In the genomic region with DNA sequence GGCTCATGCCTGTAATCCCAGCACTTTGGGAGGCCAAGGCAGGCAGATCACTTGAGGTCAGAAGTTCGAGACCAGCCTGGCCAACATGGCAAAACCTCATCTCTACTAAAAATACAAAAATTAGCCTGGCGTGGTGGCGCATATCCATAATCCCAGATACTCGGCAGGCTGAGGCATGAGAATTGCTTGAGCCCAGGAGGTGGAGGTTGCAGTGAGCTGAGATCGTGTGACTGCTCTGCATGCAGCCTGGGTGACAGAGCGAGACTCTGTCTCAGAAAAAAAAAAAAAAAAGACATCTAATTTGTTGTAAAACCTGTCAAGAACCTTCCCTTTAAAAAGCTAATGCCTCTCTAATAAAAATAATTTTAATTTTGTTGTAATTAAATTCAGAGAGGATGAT, we compare ENCODE assay signal across 6 cellular contexts. TPM values are rescaled to one million over a fixed set of nuclear protein-coding genes. Genes with fewer than 3 reads are reported as not detected.
DNase-seq lines count a peak whose midpoint lies in the region; TF ChIP-seq lines count a peak whose summit lies in the region.
"Not testable (repeated sequence)": the region's sequence is repeated elsewhere in the genome, so short reads cannot be mapped to it uniquely, and the experiment has no call there.

No MANE protein-coding gene starts in this region.

- TF ChIP-seq CTCF in HEK293 (tag by site-specific recombination; IDR thresholded peaks at IDR 0.05); OCI-LY7 (conservative IDR thresholded peaks at IDR 0.05; ENCODE audit: low read length); ascending aorta (IDR thresholded peaks at IDR 0.05); right atrium auricular region (IDR thresholded peaks at IDR 0.05); neutrophil (IDR thresholded peaks at IDR 0.05); smooth muscle cell (IDR thresholded peaks at IDR 0.05; ENCODE audit: borderline replicate concordance, insufficient read depth, poor library complexity, severe bottlenecking): not testable (repeated sequence)

- not testable (repeated sequence) for H3K27me3 ChIP-seq in ascending aorta; right atrium auricular region; neutrophil; smooth muscle cell (ENCODE audit: low read depth)

- not testable (repeated sequence) for H3K4me3 ChIP-seq in HEK293 (ENCODE audit: low read depth, low read length); right atrium auricular region; smooth muscle cell
- H3K4me3 ChIP-seq in OCI-LY7 (ENCODE audit: low read depth, low read length, poor library complexity, severe bottlenecking) (peak overlapping the region; percentile 78), ascending aorta (peak overlapping the region; percentile 6 to 31), neutrophil (ENCODE audit: low read depth in 1 of 2, low read length in 1 of 2) (peak overlapping the region; percentile 32 to 36)

- peak overlapping the region; percentile 86 for H3K4me2 ChIP-seq in OCI-LY7 (ENCODE audit: low read length)
- H3K4me2 ChIP-seq in smooth muscle cell, result not testable (repeated sequence)

- intact Hi-C loops in OCI-LY7 (cut with micrococcal nuclease; ENCODE audit: unreplicated experiment), result not testable (repeated sequence)
- intact Hi-C loops in ascending aorta (cut with DNase I), result loop anchor here (2.0 kb wide), 1 partner anchor 34 kb away; no protein-coding TSS in a partner anchor

- H4K20me1 ChIP-seq in OCI-LY7 (ENCODE audit: insufficient read depth, low read length) (peaks cover 61% of the 10 kb centered on the region), smooth muscle cell (ENCODE audit: low read depth) (peaks cover 96% of the 10 kb centered on the region)

- CTCF ChIA-PET in HEK293 (lab: Yijun Ruan, JAX), result interaction anchor here (0.7 to 1.1 kb wide), 3 partner anchors 24 to 279 kb away, joined by 3 to 4 read pairs (median 3); no protein-coding TSS in a partner anchor
- CTCF ChIA-PET in OCI-LY7 (lab: Charles Lee; ENCODE audit: unreplicated experiment), result not testable (repeated sequence)

- WGBS in smooth muscle cell (ENCODE audit: low lambda C conversion rate), result 81% methylated on average over 6 of the region's 6 CpGs

- not testable (repeated sequence) for H2AFZ ChIP-seq in OCI-LY7 (ENCODE audit: low read length); smooth muscle cell (ENCODE audit: low read depth)

- H3K27ac ChIP-seq in HEK293 (ENCODE audit: extremely low read depth, low read depth, low read length); ascending aorta: not testable (repeated sequence)
- H3K27ac ChIP-seq in OCI-LY7 (ENCODE audit: low read depth, low read length, poor library complexity, severe bottlenecking) (peak overlapping the region; percentile 72), right atrium auricular region (peak overlapping the region; percentile 31 to 41), neutrophil (peak overlapping the region; percentile 84), smooth muscle cell (ENCODE audit: low read depth) (peak overlapping the region; percentile 14)

- not testable (repeated sequence) for H3K9me3 ChIP-seq in HEK293 (ENCODE audit: control insufficient read depth, insufficient read depth, low read depth, low read length); OCI-LY7 (ENCODE audit: low read length); ascending aorta; right atrium auricular region; neutrophil; smooth muscle cell (replicated peaks; ENCODE audit: low read depth)

- DNase-seq in OCI-LY7 (ENCODE audit: low spot score); right atrium auricular region (ENCODE audit: low spot score); smooth muscle cell (lab: John Stamatoyannopoulos, UW; ENCODE audit: unreplicated experiment): not testable (repeated sequence)
- peak in 1 of 2 donors; percentile 31 for DNase-seq in ascending aorta (ENCODE audit: low spot score in 2 of 2)

- not testable (repeated sequence) for H3K9me2 ChIP-seq in OCI-LY7 (ENCODE audit: insufficient read depth, low read length)

- POLR2A ChIA-PET in HEK293 (lab: Yijun Ruan, JAX) (interaction anchor here (0.7 kb wide), 1 partner anchor 26 kb away, joined by 4 read pairs; no protein-coding TSS in a partner anchor), OCI-LY7 (lab: Charles Lee) (interaction anchor here (0.7 to 7.9 kb wide), 8 partner anchors 33 to 164 kb away, joined by 3 to 141 read pairs (median 4); no protein-coding TSS in a partner anchor)

- H3K36me3 ChIP-seq in HEK293 (ENCODE audit: control insufficient read depth in 2 of 2, insufficient read depth in 1 of 2, low read length in 2 of 2); ascending aorta; right atrium auricular region; neutrophil; smooth muscle cell (ENCODE audit: low read depth): not testable (repeated sequence)
- H3K36me3 ChIP-seq in OCI-LY7 (ENCODE audit: insufficient read depth, low read length), result peaks cover 83% of the 10 kb centered on the region

- H3K9ac ChIP-seq in smooth muscle cell (ENCODE audit: low read depth), result not testable (repeated sequence)

- not testable (repeated sequence) for BruUV-seq in OCI-LY7 (replicated peaks; lab: Mats Ljungman, UMichigan)

- H3F3A ChIP-seq in smooth muscle cell (ENCODE audit: low read depth), result not testable (repeated sequence)

- H3K79me2 ChIP-seq in OCI-LY7 (ENCODE audit: insufficient read depth, low read depth, low read length), result peaks cover 100% of the 10 kb centered on the region
- H3K79me2 ChIP-seq in smooth muscle cell (ENCODE audit: low read depth), result peaks cover 100% of the 10 kb centered on the region

- H3K4me1 ChIP-seq in HEK293 (ENCODE audit: control insufficient read depth, insufficient read depth, low read length), result peaks cover 16% of the 10 kb centered on the region
- peaks cover 82% of the 10 kb centered on the region for H3K4me1 ChIP-seq in OCI-LY7 (ENCODE audit: insufficient read depth, low read length, poor library complexity, severe bottlenecking)
- H3K4me1 ChIP-seq in ascending aorta, result peaks cover 3 to 31% of the 10 kb centered on the region in 2 donors
- H3K4me1 ChIP-seq in right atrium auricular region, result peaks cover 0 to 61% of the 10 kb centered on the region in 2 donors
- peaks cover 55 to 62% of the 10 kb centered on the region in 2 experiments for H3K4me1 ChIP-seq in neutrophil (ENCODE audit: control insufficient read depth in 1 of 2, insufficient read depth in 1 of 2, low read depth in 1 of 2, low read length in 1 of 2)
- peaks cover 49% of the 10 kb centered on the region for H3K4me1 ChIP-seq in smooth muscle cell (ENCODE audit: low read depth)

TF ChIP-seq in HEK293, 187 proteins besides CTCF, POLR2A, EP300 and RAD21:
- TF ChIP-seq ZIC2 (tag by site-specific recombination; IDR thresholded peaks at IDR 0.05), result peak; percentile 38; the same call in 1 of the 2 replicates
- TF ChIP-seq ZNF600 (tag by site-specific recombination; IDR thresholded peaks at IDR 0.05), result 0 out of 2 replicates have a peak, but pooled peaks have one; percentile 24
- peak; percentile 92 for TF ChIP-seq ZBTB17 (tag by site-specific recombination; IDR thresholded peaks at IDR 0.05)

RNA-seq across cellular contexts. Expression of a gene that starts 5.2 kb away (rescaled TPM):
- total RNA-seq in OCI-LY7 (2014; rRNA removed; shearing (Covaris generic)), result 131 and 143 TPM in 2 replicates
- total RNA-seq in OCI-LY7 (2022) (199 and 247 TPM in 2 replicates), ascending aorta (101 TPM), right atrium auricular region (10 to 100 TPM; 71.1 to 94.4 TPM), smooth muscle cell (56.3 and 70.1 TPM in 2 replicates)
- 67.5 and 78.4 TPM in 2 replicates for polyA plus RNA-seq in smooth muscle cell
